ENCODE assay signal across 23 cellular contexts in genomic region chr10:15305634-15306033, GRCh38.
"Had no signal": no experiment of that assay in that cellular context is flagged by ENCODE, and none has a peak within 500 bp of the region (broad histone marks: within the 10 kb centered on the region; RNA-seq: fewer than 3 reads in every experiment).

No MANE protein-coding gene starts in this region.

- DNase-seq: colonic mucosa; cortex of kidney; effector CD8-positive, alpha-beta T cell; effector memory CD8-positive, alpha-beta T cell; endodermal cell; erythroblast; esophagus squamous epithelium; foreskin fibroblast; foreskin melanocyte; gastrocnemius medialis; glutamatergic neuron; heart right ventricle; hippocampal formation; left cardiac atrium; left ventricle myocardium inferior; lower lobe of right lung; mesenchymal stem cell; mucosa of descending colon had no signal

- H3K9me3 ChIP-seq: colonic mucosa, esophagus squamous epithelium, gastrocnemius medialis, heart right ventricle, left ventricle myocardium inferior, lower lobe of right lung, mucosa of descending colon had no signal

- H3K36me3 ChIP-seq: colonic mucosa, esophagus squamous epithelium, gastrocnemius medialis, heart right ventricle, left ventricle myocardium inferior, lower lobe of right lung had no signal

- H3K27ac ChIP-seq: colonic mucosa, epithelial cell of prostate, esophagus squamous epithelium, gastrocnemius medialis, heart right ventricle, left ventricle myocardium inferior, lower lobe of right lung had no signal

- H3K27me3 ChIP-seq: colonic mucosa, esophagus squamous epithelium, gastrocnemius medialis, heart right ventricle had no signal

- FAIRE-seq: endometrium, islet of Langerhans, keratinocyte had no signal

- H3K4me1 ChIP-seq: colonic mucosa, gastrocnemius medialis, left ventricle myocardium inferior, lower lobe of right lung had no signal

- H3K4me3 ChIP-seq: colonic mucosa, esophagus squamous epithelium, gastrocnemius medialis, heart right ventricle, left ventricle myocardium inferior, lower lobe of right lung, mucosa of descending colon had no signal

- ATAC-seq: effector memory CD8-positive, alpha-beta T cell; esophagus mucosa; gastrocnemius medialis; heart right ventricle; left cardiac atrium; lower lobe of right lung had no signal
